ENCODE assay signal across 17 cellular contexts in the genomic region with DNA sequence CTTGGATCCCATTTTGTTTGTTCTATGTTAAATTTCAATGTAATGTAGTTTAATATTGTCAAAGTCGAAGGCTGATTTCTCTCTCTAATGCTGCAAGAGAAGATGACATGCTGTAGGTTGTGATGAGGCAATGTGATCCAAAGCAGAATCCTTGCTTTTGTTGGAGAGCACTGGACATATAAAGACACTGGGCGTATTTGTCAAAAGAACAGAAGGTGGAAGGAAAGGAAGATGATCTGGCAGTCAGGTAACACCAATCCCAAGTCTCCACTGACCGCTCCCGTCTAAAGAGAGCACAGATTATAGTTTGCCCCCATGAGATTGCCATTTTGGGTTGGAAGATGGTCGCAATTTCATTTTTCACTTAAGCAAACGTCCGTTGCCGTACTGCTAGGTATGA. TPM values are rescaled to one million over a fixed set of nuclear protein-coding genes. Genes with fewer than 3 reads are reported as not detected.
DNase-seq lines count a peak whose midpoint lies in the region; ATAC-seq lines count a peak whose summit lies in the region.
"Had no signal": no experiment of that assay in that cellular context is flagged by ENCODE, and none has a peak within 500 bp of the region (broad histone marks: within the 10 kb centered on the region; RNA-seq: fewer than 3 reads in every experiment).

No MANE protein-coding gene starts in this region.

- peaks cover 8% of the 10 kb centered on the region for H3K4me1 Mint-ChIP-seq in activated CD4-positive, alpha-beta T cell treated with anti-CD3 and anti-CD28 coated beads, Interleukin-2, amount 10 ng/mL, durations not matched to agents 7 days and 5 days
- H3K4me1 Mint-ChIP-seq in activated naive CD8-positive, alpha-beta T cell treated with anti-CD3 and anti-CD28 coated beads, Interleukin-2, amount 10 ng/mL, durations not matched to agents 7 days and 5 days, result peaks cover 6% of the 10 kb centered on the region
- peaks cover 8% of the 10 kb centered on the region for H3K4me1 Mint-ChIP-seq in memory B cell
- H3K4me1 Mint-ChIP-seq in stimulated activated effector memory CD8-positive, alpha-beta T cell treated with anti-CD3 and anti-CD28 coated beads, Interleukin-12 subunit alpha, Interleukin-12 subunit beta, amount 100 ng/mL, for 72 hours, result peaks cover 11% of the 10 kb centered on the region

- peaks cover 39% of the 10 kb centered on the region for H3K27me3 Mint-ChIP-seq in activated CD4-positive, alpha-beta T cell treated with anti-CD3 and anti-CD28 coated beads, Interleukin-2, amount 10 ng/mL, durations not matched to agents 7 days and 5 days
- peaks cover 45% of the 10 kb centered on the region for H3K27me3 Mint-ChIP-seq in activated naive CD8-positive, alpha-beta T cell treated with anti-CD3 and anti-CD28 coated beads, Interleukin-2, amount 10 ng/mL, durations not matched to agents 7 days and 5 days
- H3K27me3 Mint-ChIP-seq in memory B cell, result peaks cover 9% of the 10 kb centered on the region

- H3K36me3 Mint-ChIP-seq in activated CD4-positive, alpha-beta T cell treated with anti-CD3 and anti-CD28 coated beads, Interleukin-2, amount 10 ng/mL, durations not matched to agents 7 days and 5 days (ENCODE audit: low read depth), result no peaks in the 10 kb centered on the region
- H3K36me3 Mint-ChIP-seq in activated naive CD8-positive, alpha-beta T cell treated with anti-CD3 and anti-CD28 coated beads, Interleukin-2, amount 10 ng/mL, durations not matched to agents 7 days and 5 days, result no peaks in the 10 kb centered on the region
- no peaks in the 10 kb centered on the region for H3K36me3 Mint-ChIP-seq in memory B cell
- H3K36me3 Mint-ChIP-seq in stimulated activated effector memory CD8-positive, alpha-beta T cell treated with anti-CD3 and anti-CD28 coated beads, Interleukin-12 subunit alpha, Interleukin-12 subunit beta, amount 100 ng/mL, for 72 hours, result no peaks in the 10 kb centered on the region
- H3K36me3 Mint-ChIP-seq: CD8-positive, alpha-beta T cell had no signal

- no peak for ATAC-seq in activated naive CD8-positive, alpha-beta T cell treated with anti-CD3 and anti-CD28 coated beads, Interleukin-2, amount 10 ng/mL, durations not matched to agents 7 days and 5 days (ENCODE audit: low read depth)
- no peak for ATAC-seq in memory B cell (ENCODE audit: low read depth)
- no peak for ATAC-seq in stimulated activated effector memory CD8-positive, alpha-beta T cell treated with anti-CD3 and anti-CD28 coated beads, Interleukin-12 subunit alpha, Interleukin-12 subunit beta, amount 100 ng/mL, for 72 hours
- no peak for ATAC-seq in GM21825 (IDR thresholded peaks at IDR 0.05; ENCODE audit: unreplicated experiment)
- ATAC-seq: CD8-positive, alpha-beta T cell had no signal

- peak overlapping the region; percentile 3 for H3K4me3 Mint-ChIP-seq in activated CD4-positive, alpha-beta T cell treated with anti-CD3 and anti-CD28 coated beads, Interleukin-2, amount 10 ng/mL, durations not matched to agents 7 days and 5 days
- peak overlapping the region; percentile 0 for H3K4me3 Mint-ChIP-seq in activated naive CD8-positive, alpha-beta T cell treated with anti-CD3 and anti-CD28 coated beads, Interleukin-2, amount 10 ng/mL, durations not matched to agents 7 days and 5 days
- H3K4me3 Mint-ChIP-seq in memory B cell, result peak overlapping the region; percentile 7
- peak overlapping the region; percentile 19 for H3K4me3 Mint-ChIP-seq in stimulated activated effector memory CD8-positive, alpha-beta T cell treated with anti-CD3 and anti-CD28 coated beads, Interleukin-12 subunit alpha, Interleukin-12 subunit beta, amount 100 ng/mL, for 72 hours

- no peak for DNase-seq in activated CD4-positive, alpha-beta T cell treated with anti-CD3 and anti-CD28 coated beads, Interleukin-2, amount 10 ng/mL, durations not matched to agents 7 days and 5 days
- DNase-seq in activated CD4-positive, alpha-beta T cell treated with anti-CD3 and anti-CD28 coated beads, Interleukin-2, amount 50 U/mL, for 4 hours, result no peak
- no peak for DNase-seq in activated naive CD8-positive, alpha-beta T cell treated with anti-CD3 and anti-CD28 coated beads, Interleukin-2, amount 10 ng/mL, durations not matched to agents 7 days and 5 days
- no peak for DNase-seq in memory B cell (ENCODE audit: low spot score in 2 of 2)
- DNase-seq in stimulated activated effector memory CD8-positive, alpha-beta T cell treated with anti-CD3 and anti-CD28 coated beads, Interleukin-12 subunit alpha, Interleukin-12 subunit beta, amount 100 ng/mL, for 72 hours (ENCODE audit: low spot score in 2 of 2), result no peak
- no peak for DNase-seq in GM19238 (ENCODE audit: insufficient read length, low spot score)
- DNase-seq in DMS 273 treated with DMSO at 0.1 percent for 48 hours (lab: John Stamatoyannopoulos, UW), result no peak
- DNase-seq: activated CD8-positive, alpha-beta memory T cell treated with anti-CD3 and anti-CD28 coated beads for 24 hours; activated gamma-delta T cell treated with Interleukin-2 at 50 U/mL for 16 hours; CD8-positive, alpha-beta T cell; effector CD4-positive, alpha-beta T cell; mesenchymal stem cell; NCI-H1436; NCI-H2227 treated with DMSO at 0.1 percent for 48 hours; testis had no signal

- CTCF ChIA-PET in activated CD4-positive, alpha-beta T cell treated with anti-CD3 and anti-CD28 coated beads, Interleukin-2, amount 10 ng/mL, durations not matched to agents 7 days and 5 days (lab: Charles Lee), result no interaction called here

- H3K27ac Mint-ChIP-seq in activated CD4-positive, alpha-beta T cell treated with anti-CD3 and anti-CD28 coated beads, Interleukin-2, amount 10 ng/mL, durations not matched to agents 7 days and 5 days, result no peak overlapping the region
- H3K27ac Mint-ChIP-seq in activated naive CD8-positive, alpha-beta T cell treated with anti-CD3 and anti-CD28 coated beads, Interleukin-2, amount 10 ng/mL, durations not matched to agents 7 days and 5 days, result no peak overlapping the region
- no peak overlapping the region for H3K27ac Mint-ChIP-seq in memory B cell
- no peak overlapping the region for H3K27ac Mint-ChIP-seq in stimulated activated effector memory CD8-positive, alpha-beta T cell treated with anti-CD3 and anti-CD28 coated beads, Interleukin-12 subunit alpha, Interleukin-12 subunit beta, amount 100 ng/mL, for 72 hours
- H3K27ac Mint-ChIP-seq: CD8-positive, alpha-beta T cell had no signal

- H3K9me3 Mint-ChIP-seq in activated CD4-positive, alpha-beta T cell treated with anti-CD3 and anti-CD28 coated beads, Interleukin-2, amount 10 ng/mL, durations not matched to agents 7 days and 5 days, result no peaks in the 10 kb centered on the region
- H3K9me3 Mint-ChIP-seq in activated naive CD8-positive, alpha-beta T cell treated with anti-CD3 and anti-CD28 coated beads, Interleukin-2, amount 10 ng/mL, durations not matched to agents 7 days and 5 days, result no peaks in the 10 kb centered on the region
- H3K9me3 Mint-ChIP-seq in memory B cell, result peaks cover 3% of the 10 kb centered on the region
- no peaks in the 10 kb centered on the region for H3K9me3 Mint-ChIP-seq in stimulated activated effector memory CD8-positive, alpha-beta T cell treated with anti-CD3 and anti-CD28 coated beads, Interleukin-12 subunit alpha, Interleukin-12 subunit beta, amount 100 ng/mL, for 72 hours

- POLR2A ChIA-PET in activated CD4-positive, alpha-beta T cell treated with anti-CD3 and anti-CD28 coated beads, Interleukin-2, amount 10 ng/mL, durations not matched to agents 7 days and 5 days (lab: Charles Lee), result no interaction called here
- POLR2A ChIA-PET in activated naive CD8-positive, alpha-beta T cell treated with anti-CD3 and anti-CD28 coated beads, Interleukin-2, amount 10 ng/mL, durations not matched to agents 7 days and 5 days (lab: Charles Lee), result no interaction called here

RNA-seq across cellular contexts. Expression of a gene that starts 0.9 kb away (rescaled TPM):
- total RNA-seq in activated CD4-positive, alpha-beta T cell treated with anti-CD3 and anti-CD28 coated beads, Interleukin-2, amount 10 ng/mL, durations not matched to agents 7 days and 5 days, result not detected
- not detected for total RNA-seq in activated naive CD8-positive, alpha-beta T cell treated with anti-CD3 and anti-CD28 coated beads, Interleukin-2, amount 10 ng/mL, durations not matched to agents 7 days and 5 days
- total RNA-seq: CD8-positive, alpha-beta T cell had no signal

RNA-seq across cellular contexts. Expression of a gene that starts 47.2 kb away (rescaled TPM):
- not detected for total RNA-seq in activated CD4-positive, alpha-beta T cell treated with anti-CD3 and anti-CD28 coated beads, Interleukin-2, amount 10 ng/mL, durations not matched to agents 7 days and 5 days
- total RNA-seq in activated naive CD8-positive, alpha-beta T cell treated with anti-CD3 and anti-CD28 coated beads, Interleukin-2, amount 10 ng/mL, durations not matched to agents 7 days and 5 days, result not detected
- total RNA-seq: CD8-positive, alpha-beta T cell; pancreas had no signal
